Comparison of ENCODE assay signal across 6 cellular contexts in the genomic region with DNA sequence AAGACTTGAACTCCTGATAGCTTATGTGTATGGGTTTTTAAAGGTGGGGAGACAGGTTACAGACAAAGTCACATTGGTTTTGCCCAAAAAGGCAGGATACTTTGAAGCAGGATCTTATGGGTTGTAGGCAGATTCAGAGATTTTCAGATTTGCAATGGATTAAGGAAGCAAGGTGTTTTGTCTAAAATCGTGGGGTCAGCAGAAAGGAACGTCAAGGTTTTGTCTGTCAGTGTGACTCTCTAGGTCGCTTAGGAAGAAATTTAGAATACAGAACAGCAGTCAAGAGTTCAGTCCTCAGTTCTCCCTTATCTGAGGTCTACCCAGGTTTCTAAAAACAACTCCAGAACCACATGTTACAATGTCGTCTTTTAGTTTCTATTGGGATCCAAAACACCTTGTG.
"Had no signal": no experiment of that assay in that cellular context is flagged by ENCODE, and none has a peak within 500 bp of the region (broad histone marks: within the 10 kb centered on the region; RNA-seq: fewer than 3 reads in every experiment).

No MANE protein-coding gene starts in this region.

- DNase-seq: Karpas-422, KBM-7, KG1 had no signal

- FAIRE-seq: HTR-8/SVneo had no signal

- H3K27ac ChIP-seq: HL-60, KMS-11 had no signal

- H3K4me2 ChIP-seq: KMS-11 had no signal

- H3K9ac ChIP-seq: KMS-11 had no signal
